28 cellular contexts compared by ENCODE assay signal in the genomic region with DNA sequence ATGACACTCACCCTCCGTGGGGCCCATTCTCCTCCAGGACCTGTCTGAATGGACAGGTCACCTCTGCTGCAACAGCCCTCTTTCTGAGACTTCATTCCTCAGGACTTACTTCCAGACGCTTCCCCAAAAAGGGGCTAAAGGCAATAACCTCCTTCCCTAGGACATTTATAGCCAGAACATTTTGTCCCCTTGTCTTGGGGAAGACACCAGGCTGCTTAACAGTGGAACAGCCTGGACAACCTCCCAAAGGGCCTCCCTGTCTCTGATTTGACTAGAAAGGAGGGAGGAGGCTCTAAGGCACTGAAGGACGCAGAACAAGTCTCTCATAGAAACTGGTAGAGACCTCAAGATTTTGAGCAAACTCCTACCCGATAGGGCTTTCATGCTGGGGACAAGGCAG. TPM values are rescaled to one million over a fixed set of nuclear protein-coding genes. Genes with fewer than 3 reads are reported as not detected.
DNase-seq lines count a peak whose midpoint lies in the region; ATAC-seq and TF ChIP-seq lines count a peak whose summit lies in the region.
"Had no signal": no experiment of that assay in that cellular context is flagged by ENCODE, and none has a peak within 500 bp of the region (broad histone marks: within the 10 kb centered on the region; RNA-seq: fewer than 3 reads in every experiment).

No MANE protein-coding gene starts in this region.

- H3K4me1 ChIP-seq in muscle layer of colon (ENCODE audit: insufficient read depth, low read length) (peaks cover 87% of the 10 kb centered on the region), stomach (peaks cover 0 to 87% (median 57%) of the 10 kb centered on the region in 4 donors)
- H3K4me1 ChIP-seq: A549, upper lobe of right lung had no signal

- 65 to 85% (median 82%) methylated on average over 4 of the region's 4 CpGs for WGBS in stomach, 5 donors

- H3K36me3 ChIP-seq in muscle layer of colon (ENCODE audit: insufficient read depth, low read length), result no peaks in the 10 kb centered on the region
- H3K36me3 ChIP-seq in stomach, result no peaks in the 10 kb centered on the region
- H3K36me3 ChIP-seq: upper lobe of right lung had no signal

- H3K4me3 ChIP-seq in muscle layer of colon (ENCODE audit: low read depth in 1 of 2, low read length in 2 of 2), result no peak overlapping the region
- no peak overlapping the region for H3K4me3 ChIP-seq in stomach
- H3K4me3 ChIP-seq: A549, GM23248, smooth muscle cell, upper lobe of right lung had no signal

- H3K27me3 ChIP-seq in muscle layer of colon (ENCODE audit: control insufficient read depth in 1 of 2, insufficient read depth in 2 of 2, low read length in 2 of 2), result no peaks in the 10 kb centered on the region
- no peaks in the 10 kb centered on the region for H3K27me3 ChIP-seq in stomach
- H3K27me3 ChIP-seq: upper lobe of right lung had no signal

- TF ChIP-seq CTCF in stomach (IDR thresholded peaks at IDR 0.05), result no peak

- peak overlapping the region; percentile 74 for H3K27ac ChIP-seq in muscle layer of colon (ENCODE audit: low read depth, low read length)
- H3K27ac ChIP-seq in stomach, result peak overlapping the region in 4 of 5 donors; percentile 78 to 89 (median 82)
- H3K27ac ChIP-seq: A549, GM23248 had no signal

- ATAC-seq in left ventricle myocardium superior (peak; percentile 6), Right ventricle myocardium superior (ENCODE audit: poor library complexity) (no peak), GM18520 (IDR thresholded peaks at IDR 0.05; ENCODE audit: unreplicated experiment) (no peak)
- ATAC-seq: A549; activated naive CD8-positive, alpha-beta T cell treated with anti-CD3 and anti-CD28 coated beads, Interleukin-2, amount 50 U/mL, for 24 hours; activated T-cell treated with anti-CD3 and anti-CD28 coated beads, Interleukin-2, amount 50 U/mL, for 72 hours; left lobe of liver; Panc1; upper lobe of right lung had no signal

- intact Hi-C loops in left ventricle myocardium superior (cut with micrococcal nuclease), result no loop called here
- intact Hi-C loops in Right ventricle myocardium superior (cut with DNase I), result no loop called here
- intact Hi-C loops in stomach (cut with DNase I; ENCODE audit: low total_unique reads), result no loop called here

- peak; percentile 92 for TF ChIP-seq EP300 in stomach (IDR thresholded peaks at IDR 0.05)

- no peak for TF ChIP-seq POLR2A in stomach (IDR thresholded peaks at IDR 0.05)

- H3K9me3 ChIP-seq in muscle layer of colon (ENCODE audit: low read length), result no peaks in the 10 kb centered on the region
- no peaks in the 10 kb centered on the region for H3K9me3 ChIP-seq in stomach
- H3K9me3 ChIP-seq: A549, upper lobe of right lung had no signal

- H3K9ac ChIP-seq in muscle layer of colon (ENCODE audit: low read length), result peak overlapping the region; percentile 7
- H3K9ac ChIP-seq: GM23248 had no signal

- DNase-seq in left ventricle myocardium superior (no peak), Right ventricle myocardium superior (no peak), stomach (no peak), 8988T (no peak), NCI-H524 (lab: John Stamatoyannopoulos, UW) (no peak), NCI-H510A treated with DMSO at 0.1 percent for 48 hours (lab: John Stamatoyannopoulos, UW) (no peak)
- DNase-seq: activated CD4-positive, alpha-beta memory T cell treated with anti-CD3 and anti-CD28 coated beads for 36 hours; activated CD4-positive, CD25-positive, alpha-beta regulatory T cell treated with anti-CD3 and anti-CD28 coated beads, Interleukin-2, amount 50 U/mL, for 72 hours; activated naive CD4-positive, alpha-beta T cell; activated naive CD8-positive, alpha-beta T cell treated with anti-CD3 and anti-CD28 coated beads, Interleukin-2, amount 50 U/mL, for 24 hours; activated T-cell treated with anti-CD3 and anti-CD28 coated beads, Interleukin-2, amount 50 U/mL, for 72 hours; AML-193; CD4-positive, alpha-beta memory T cell; dermis blood vessel endothelial cell; GM23248; hypothalamus; Kasumi-1; naive B cell; NCI-H226; SIG-M5; stimulated activated CD4-positive, alpha-beta T cell treated with anti-CD3 and anti-CD28 coated beads, Interleukin-2, amount 100 ng/mL, for 24 hours; upper lobe of right lung had no signal

RNA-seq across cellular contexts. Expression of a gene that starts 32.7 kb away (rescaled TPM):
- total RNA-seq in left ventricle myocardium superior, result 273 TPM
- 225 TPM for total RNA-seq in Right ventricle myocardium superior
- total RNA-seq in stomach, result 10 to 100 TPM in 4 of 5 donors, 1 to 10 TPM in 1; 6.1 to 79.9 (median 28.3) TPM
- 10 to 100 TPM in 1 of 3 donors, 1 to 10 TPM in 2; 1.8 to 13.1 (median 2.7) TPM for polyA plus RNA-seq in stomach
- total RNA-seq: activated CD4-positive, alpha-beta memory T cell treated with anti-CD3 and anti-CD28 coated beads for 36 hours; activated T-cell treated with anti-CD3 and anti-CD28 coated beads, Interleukin-2, amount 50 U/mL, for 72 hours; CD4-positive, alpha-beta memory T cell had no signal
